In the genomic region with DNA sequence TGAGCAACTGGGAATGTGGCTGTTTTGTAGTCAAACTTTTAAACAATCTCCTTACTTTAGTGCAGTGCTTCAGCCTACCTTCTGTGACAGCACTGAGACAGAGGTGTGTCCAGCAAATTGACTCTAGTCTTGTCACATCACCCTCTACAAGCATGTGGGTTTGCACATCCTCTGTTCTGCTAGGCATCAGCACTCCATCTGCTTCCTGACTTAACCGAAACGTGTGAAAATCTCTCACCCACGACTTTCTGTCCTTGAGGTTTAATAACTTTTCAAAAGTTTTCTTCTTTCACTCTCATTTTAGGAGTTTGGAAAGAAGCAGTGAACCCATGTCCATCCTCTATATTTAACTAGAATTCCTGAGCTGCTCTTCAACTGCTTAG, we compare ENCODE assay signal across 12 cellular contexts. TPM values are rescaled to one million over a fixed set of nuclear protein-coding genes. Genes with fewer than 3 reads are reported as not detected.
DNase-seq lines count a peak whose midpoint lies in the region; ATAC-seq and TF ChIP-seq lines count a peak whose summit lies in the region.
"Had no signal": no experiment of that assay in that cellular context is flagged by ENCODE, and none has a peak within 500 bp of the region (broad histone marks: within the 10 kb centered on the region; RNA-seq: fewer than 3 reads in every experiment).

No MANE protein-coding gene starts in this region.

- no peak overlapping the region for H3K27ac ChIP-seq in colonic mucosa
- H3K27ac ChIP-seq: transverse colon had no signal

- H3K9me3 Mint-ChIP-seq in effector memory CD8-positive, alpha-beta T cell: no peaks in the 10 kb centered on the region

- ATAC-seq in GM18520 (IDR thresholded peaks at IDR 0.05; ENCODE audit: unreplicated experiment): peak; percentile 96
- peak; percentile 97 for ATAC-seq in GM21423 (IDR thresholded peaks at IDR 0.05; ENCODE audit: unreplicated experiment)
- ATAC-seq in HG03108 (IDR thresholded peaks at IDR 0.05; ENCODE audit: unreplicated experiment): peak; percentile 96
- ATAC-seq in effector memory CD8-positive, alpha-beta T cell (replicated peaks): peak; percentile 96
- ATAC-seq in left cardiac atrium: no peak
- ATAC-seq: PC-3 had no signal

- DNase-seq in effector memory CD8-positive, alpha-beta T cell: peak in 2 of 3 experiments; percentile 8 to 14
- DNase-seq in colonic mucosa (no peak), left cardiac atrium (no peak), NCI-H1092 (lab: John Stamatoyannopoulos, UW) (no peak), cerebellar nuclear complex (lab: John Stamatoyannopoulos, UW) (no peak)
- DNase-seq: activated CD4-positive, CD25-positive, alpha-beta regulatory T cell; PC-3; transverse colon had no signal

- H3K36me3 Mint-ChIP-seq in effector memory CD8-positive, alpha-beta T cell (ENCODE audit: insufficient read depth): no peaks in the 10 kb centered on the region

- H3K36me3 ChIP-seq in colonic mucosa: no peaks in the 10 kb centered on the region
- H3K36me3 ChIP-seq: transverse colon had no signal

- no peaks in the 10 kb centered on the region for H3K9me3 ChIP-seq in colonic mucosa
- H3K9me3 ChIP-seq: transverse colon had no signal

- H3K4me3 ChIP-seq in colonic mucosa: no peak overlapping the region
- H3K4me3 ChIP-seq: transverse colon had no signal

- H3K4me1 ChIP-seq in colonic mucosa: no peaks in the 10 kb centered on the region
- H3K4me1 ChIP-seq: transverse colon had no signal

- no peaks in the 10 kb centered on the region for H3K27me3 ChIP-seq in colonic mucosa
- H3K27me3 ChIP-seq: transverse colon had no signal

- intact Hi-C loops in colonic mucosa (cut with DNase I): no loop called here
- intact Hi-C loops in left cardiac atrium (cut with DNase I): no loop called here

- H3K27me3 Mint-ChIP-seq in effector memory CD8-positive, alpha-beta T cell: no peaks in the 10 kb centered on the region

- no peak overlapping the region for H3K9ac ChIP-seq in colonic mucosa (ENCODE audit: low read depth in 2 of 2, low read length in 2 of 2)

- TF ChIP-seq CTCF in colonic mucosa (IDR thresholded peaks at IDR 0.05): no peak

- peaks cover 15 to 36% of the 10 kb centered on the region in 2 donors for H3K4me1 Mint-ChIP-seq in effector memory CD8-positive, alpha-beta T cell (ENCODE audit: low read depth in 2 of 2)

- H3K27ac Mint-ChIP-seq in effector memory CD8-positive, alpha-beta T cell: peak overlapping the region; percentile 66 to 93

- peak overlapping the region; percentile 48 to 71 for H3K4me3 Mint-ChIP-seq in effector memory CD8-positive, alpha-beta T cell

RNA-seq across cellular contexts. Expression of a gene that starts 42.6 kb away (rescaled TPM):
- total RNA-seq in colonic mucosa: 1 to 10 TPM; 1.7 to 2.8 TPM
- total RNA-seq in left cardiac atrium: under 1 TPM in 1 of 2 donors, not detected in 1; 0.34 TPM
- total RNA-seq: fibroblast of villous mesenchyme, PC-3 had no signal

RNA-seq across cellular contexts. Expression of a gene that starts 50.1 kb away (rescaled TPM):
- total RNA-seq in colonic mucosa (1 to 10 TPM; 5.7 to 7.5 TPM), left cardiac atrium (10 to 100 TPM in 1 of 2 donors, 1 to 10 TPM in 1; 7.9 to 12.0 TPM)

Comparison
In these comparisons a context has a peak if more than half of its experiments do, and no peak if none do; other contexts are left out.
1. ATAC-seq: peak in GM18520 (single experiment), GM21423 (single experiment), HG03108 (single experiment) and effector memory CD8-positive, alpha-beta T cell (single experiment); none in left cardiac atrium (0 of 2).
2. DNase-seq: peak in effector memory CD8-positive, alpha-beta T cell (2 of 3); none in colonic mucosa (single experiment), left cardiac atrium (single experiment), NCI-H1092 (single experiment) and cerebellar nuclear complex (0 of 2).